In genomic region chr12:8780389-8780788, GRCh38 we compare ENCODE assay signal across 9 cellular contexts. TPM values are rescaled to one million over a fixed set of nuclear protein-coding genes. Genes with fewer than 3 reads are reported as not detected.
DNase-seq lines count a peak whose midpoint lies in the region; ATAC-seq and TF ChIP-seq lines count a peak whose summit lies in the region.
"Had no signal": no experiment of that assay in that cellular context is flagged by ENCODE, and none has a peak within 500 bp of the region (broad histone marks: within the 10 kb centered on the region; RNA-seq: fewer than 3 reads in every experiment).

No MANE protein-coding gene starts in this region.

- TF ChIP-seq CTCF in MM.1S (IDR thresholded peaks at IDR 0.05; ENCODE audit: low read length), result peak; percentile 38
- TF ChIP-seq CTCF in nephron progenitor cell (IDR thresholded peaks at IDR 0.05), result peak; percentile 37

- peaks cover 24% of the 10 kb centered on the region for H3K36me3 Mint-ChIP-seq in nephron progenitor cell (ENCODE audit: low read depth)
- H3K36me3 Mint-ChIP-seq in activated T-cell treated with anti-CD3 and anti-CD28 coated beads, Interleukin-2, amount 50 U/mL, for 72 hours (ENCODE audit: insufficient read depth in 2 of 2), result no peaks in the 10 kb centered on the region
- peaks cover 17% of the 10 kb centered on the region for H3K36me3 Mint-ChIP-seq in activated T-cell treated with anti-CD3 and anti-CD28 coated beads, Interleukin-2, amount 50 U/mL, for 4 hours (ENCODE audit: insufficient read depth)
- H3K36me3 Mint-ChIP-seq: activated naive CD8-positive, alpha-beta T cell treated with anti-CD3 and anti-CD28 coated beads, Interleukin-2, amount 10 ng/mL, durations not matched to agents 7 days and 5 days had no signal

- no peak overlapping the region for H3K4me3 ChIP-seq in MM.1S (ENCODE audit: low read length)

- peaks cover 8% of the 10 kb centered on the region for H3K4me1 Mint-ChIP-seq in nephron progenitor cell
- H3K4me1 Mint-ChIP-seq in activated T-cell treated with anti-CD3 and anti-CD28 coated beads, Interleukin-2, amount 50 U/mL, for 72 hours (ENCODE audit: low read depth), result no peaks in the 10 kb centered on the region
- H3K4me1 Mint-ChIP-seq in activated T-cell treated with anti-CD3 and anti-CD28 coated beads, Interleukin-2, amount 50 U/mL, for 4 hours (ENCODE audit: low read depth), result no peaks in the 10 kb centered on the region
- H3K4me1 Mint-ChIP-seq: activated naive CD8-positive, alpha-beta T cell treated with anti-CD3 and anti-CD28 coated beads, Interleukin-2, amount 10 ng/mL, durations not matched to agents 7 days and 5 days had no signal

- no peaks in the 10 kb centered on the region for H3K27me3 Mint-ChIP-seq in nephron progenitor cell (ENCODE audit: low read depth, poor library complexity)
- H3K27me3 Mint-ChIP-seq in activated T-cell treated with anti-CD3 and anti-CD28 coated beads, Interleukin-2, amount 50 U/mL, for 72 hours (ENCODE audit: low read depth), result no peaks in the 10 kb centered on the region
- no peaks in the 10 kb centered on the region for H3K27me3 Mint-ChIP-seq in activated T-cell treated with anti-CD3 and anti-CD28 coated beads, Interleukin-2, amount 50 U/mL, for 4 hours (ENCODE audit: low read depth)
- H3K27me3 Mint-ChIP-seq: activated naive CD8-positive, alpha-beta T cell treated with anti-CD3 and anti-CD28 coated beads, Interleukin-2, amount 10 ng/mL, durations not matched to agents 7 days and 5 days had no signal

- H3K79me2 ChIP-seq in MM.1S (ENCODE audit: low read length), result no peaks in the 10 kb centered on the region

- H3F3A ChIP-seq in MM.1S (ENCODE audit: insufficient read depth, low read length), result no peaks in the 10 kb centered on the region

- ATAC-seq in activated T-cell treated with anti-CD3 and anti-CD28 coated beads, Interleukin-2, amount 50 U/mL, for 72 hours (replicated peaks in 1 of 2), result no peak
- ATAC-seq in HG03175 (IDR thresholded peaks at IDR 0.05; ENCODE audit: unreplicated experiment), result no peak
- no peak for ATAC-seq in activated T-cell treated with anti-CD3 and anti-CD28 coated beads, Interleukin-2, amount 50 U/mL, for 4 hours

- no peaks in the 10 kb centered on the region for H3K9me2 ChIP-seq in MM.1S (replicated peaks; ENCODE audit: insufficient read depth, low read length)

- H2AFZ ChIP-seq in MM.1S (ENCODE audit: low read length), result no peak overlapping the region

- no peak overlapping the region for H3K9ac ChIP-seq in MM.1S (ENCODE audit: low read length)

- H3K4me3 Mint-ChIP-seq in nephron progenitor cell, result no peak overlapping the region
- H3K4me3 Mint-ChIP-seq in activated T-cell treated with anti-CD3 and anti-CD28 coated beads, Interleukin-2, amount 50 U/mL, for 72 hours, result no peak overlapping the region
- H3K4me3 Mint-ChIP-seq in activated T-cell treated with anti-CD3 and anti-CD28 coated beads, Interleukin-2, amount 50 U/mL, for 4 hours, result no peak overlapping the region
- H3K4me3 Mint-ChIP-seq: activated naive CD8-positive, alpha-beta T cell treated with anti-CD3 and anti-CD28 coated beads, Interleukin-2, amount 10 ng/mL, durations not matched to agents 7 days and 5 days had no signal

- H3K36me3 ChIP-seq in MM.1S (replicated peaks; ENCODE audit: insufficient read depth, low read length), result no peaks in the 10 kb centered on the region

- no peaks in the 10 kb centered on the region for H3K4me1 ChIP-seq in MM.1S (ENCODE audit: low read length)

- no peaks in the 10 kb centered on the region for H4K20me1 ChIP-seq in MM.1S (ENCODE audit: insufficient read depth, low read length)

- H3K27ac ChIP-seq in MM.1S (ENCODE audit: low read length), result no peak overlapping the region

- DNase-seq in EH (ENCODE audit: low read depth) (peak; percentile 35), MM.1S (peak; percentile 10), cerebellum (ENCODE audit: low spot score) (peak; percentile 62), nephron progenitor cell (no peak), hippocampal formation (lab: John Stamatoyannopoulos, UW) (no peak)
- no peak for DNase-seq in activated T-cell treated with anti-CD3 and anti-CD28 coated beads, Interleukin-2, amount 50 U/mL, for 72 hours
- no peak for DNase-seq in activated T-cell treated with anti-CD3 and anti-CD28 coated beads, Interleukin-2, amount 50 U/mL, for 4 hours
- DNase-seq: activated naive CD8-positive, alpha-beta T cell treated with anti-CD3 and anti-CD28 coated beads, Interleukin-2, amount 10 ng/mL, durations not matched to agents 7 days and 5 days had no signal

- H3K27ac Mint-ChIP-seq in nephron progenitor cell, result no peak overlapping the region
- H3K27ac Mint-ChIP-seq in activated T-cell treated with anti-CD3 and anti-CD28 coated beads, Interleukin-2, amount 50 U/mL, for 72 hours, result no peak overlapping the region
- H3K27ac Mint-ChIP-seq: activated naive CD8-positive, alpha-beta T cell treated with anti-CD3 and anti-CD28 coated beads, Interleukin-2, amount 10 ng/mL, durations not matched to agents 7 days and 5 days had no signal

- H3K9me3 ChIP-seq in MM.1S (replicated peaks; ENCODE audit: insufficient read depth, low read length), result no peaks in the 10 kb centered on the region

- H3K4me2 ChIP-seq in MM.1S (ENCODE audit: low read depth, low read length), result no peak overlapping the region

- H3K9me3 Mint-ChIP-seq in nephron progenitor cell, result no peaks in the 10 kb centered on the region
- no peaks in the 10 kb centered on the region for H3K9me3 Mint-ChIP-seq in activated T-cell treated with anti-CD3 and anti-CD28 coated beads, Interleukin-2, amount 50 U/mL, for 72 hours
- no peaks in the 10 kb centered on the region for H3K9me3 Mint-ChIP-seq in activated T-cell treated with anti-CD3 and anti-CD28 coated beads, Interleukin-2, amount 50 U/mL, for 4 hours
- H3K9me3 Mint-ChIP-seq: activated naive CD8-positive, alpha-beta T cell treated with anti-CD3 and anti-CD28 coated beads, Interleukin-2, amount 10 ng/mL, durations not matched to agents 7 days and 5 days had no signal

- no peaks in the 10 kb centered on the region for H3K27me3 ChIP-seq in MM.1S (replicated peaks; ENCODE audit: insufficient read depth, low read length)

RNA-seq across cellular contexts. Expression of gene A2ML1, which starts 42.0 kb away (rescaled TPM):
- 0.36 TPM for total RNA-seq in cerebellum
- not detected for total RNA-seq in activated T-cell treated with anti-CD3 and anti-CD28 coated beads, Interleukin-2, amount 50 U/mL, for 72 hours
- total RNA-seq in activated T-cell treated with anti-CD3 and anti-CD28 coated beads, Interleukin-2, amount 50 U/mL, for 4 hours, result not detected
- total RNA-seq: activated naive CD8-positive, alpha-beta T cell treated with anti-CD3 and anti-CD28 coated beads, Interleukin-2, amount 10 ng/mL, durations not matched to agents 7 days and 5 days had no signal

Comparison
In these comparisons a context has a peak if more than half of its experiments do, and no peak if none do; other contexts are left out.
1. DNase-seq: peak in EH (single experiment), MM.1S (single experiment) and cerebellum (single experiment); none in nephron progenitor cell (single experiment), activated T-cell treated with anti-CD3 and anti-CD28 coated beads, Interleukin-2, amount 50 U/mL, for 72 hours (0 of 2), activated T-cell treated with anti-CD3 and anti-CD28 coated beads, Interleukin-2, amount 50 U/mL, for 4 hours (single experiment) and hippocampal formation (0 of 2).